29 cellular contexts compared by ENCODE assay signal in genomic region chr6:4296552-4296951, GRCh38.
"Had no signal": no experiment of that assay in that cellular context is flagged by ENCODE, and none has a peak within 500 bp of the region (broad histone marks: within the 10 kb centered on the region; RNA-seq: fewer than 3 reads in every experiment).

No MANE protein-coding gene starts in this region.

- H3K27ac ChIP-seq: ascending aorta, cardiac muscle cell, VCaP had no signal

- H3K4me3 ChIP-seq: ascending aorta, cardiac muscle cell had no signal

- H3K27me3 ChIP-seq: ascending aorta, cardiac muscle cell had no signal

- H3K4me1 ChIP-seq: ascending aorta had no signal

- DNase-seq: activated B cell treated with CpG ODN at 0.5 μM for 24 hours; activated CD4-positive, alpha-beta memory T cell treated with anti-CD3 and anti-CD28 coated beads for 36 hours; activated CD4-positive, alpha-beta T cell treated with anti-CD3 and anti-CD28 coated beads for 4 hours; activated CD4-positive, alpha-beta T cell treated with anti-CD3 and anti-CD28 coated beads, Interleukin-2, amount 10 ng/mL, durations not matched to agents 24 days and 14 days; activated CD4-positive, alpha-beta T cell treated with anti-CD3 and anti-CD28 coated beads, Interleukin-2, amount 50 U/mL, for 1 hour; activated CD4-positive, alpha-beta T cell treated with anti-CD3 and anti-CD28 coated beads, Interleukin-2, amount 50 U/mL, for 4 hours; activated CD4-positive, CD25-positive, alpha-beta regulatory T cell treated with anti-CD3 and anti-CD28 coated beads, Interleukin-2, amount 50 U/mL, for 72 hours; activated CD8-positive, alpha-beta memory T cell treated with anti-CD3 and anti-CD28 coated beads, Interleukin-2, amount 50 U/mL, for 4 hours; activated CD8-positive, alpha-beta T cell treated with anti-CD3 and anti-CD28 coated beads for 36 hours; activated effector memory CD4-positive, alpha-beta T cell treated with Interleukin-2 at 50 U/mL for 16 hours; activated gamma-delta T cell; activated naive CD4-positive, alpha-beta T cell treated with anti-CD3 and anti-CD28 coated beads, Interleukin-2, amount 10 ng/mL, durations not matched to agents 7 days and 5 days; activated naive CD4-positive, alpha-beta T cell treated with Interleukin-2 at 50 U/mL for 16 hours; activated naive CD8-positive, alpha-beta T cell treated with anti-CD3 and anti-CD28 coated beads, Interleukin-2, amount 10 ng/mL, durations not matched to agents 7 days and 5 days; activated naive CD8-positive, alpha-beta T cell treated with anti-CD3 and anti-CD28 coated beads, Interleukin-2, amount 50 U/mL, for 24 hours; activated T-cell treated with anti-CD3 and anti-CD28 coated beads for 4 hours; activated T-cell treated with anti-CD3 and anti-CD28 coated beads, Interleukin-2, amount 50 U/mL, for 1 hour; activated T-cell treated with anti-CD3 and anti-CD28 coated beads, Interleukin-2, amount 50 U/mL, for 4 hours; activated T-cell treated with anti-CD3 and anti-CD28 coated beads, Interleukin-2, amount 50 U/mL, for 72 hours; amygdala; anterior cingulate cortex; caudate nucleus; cerebellar nuclear complex; T-helper 1 cell; T-helper 2 cell; T-helper 9 cell had no signal

- ATAC-seq: activated CD8-positive, alpha-beta T cell treated with anti-CD3 and anti-CD28 coated beads for 36 hours; activated naive CD8-positive, alpha-beta T cell treated with anti-CD3 and anti-CD28 coated beads, Interleukin-2, amount 50 U/mL, for 24 hours; activated T-cell treated with anti-CD3 and anti-CD28 coated beads, Interleukin-2, amount 50 U/mL, for 4 hours; activated T-cell treated with anti-CD3 and anti-CD28 coated beads, Interleukin-2, amount 50 U/mL, for 72 hours had no signal

- H3K36me3 ChIP-seq: ascending aorta, cardiac muscle cell had no signal
